ENCODE assay signal across 1 cellular context in the genomic region with DNA sequence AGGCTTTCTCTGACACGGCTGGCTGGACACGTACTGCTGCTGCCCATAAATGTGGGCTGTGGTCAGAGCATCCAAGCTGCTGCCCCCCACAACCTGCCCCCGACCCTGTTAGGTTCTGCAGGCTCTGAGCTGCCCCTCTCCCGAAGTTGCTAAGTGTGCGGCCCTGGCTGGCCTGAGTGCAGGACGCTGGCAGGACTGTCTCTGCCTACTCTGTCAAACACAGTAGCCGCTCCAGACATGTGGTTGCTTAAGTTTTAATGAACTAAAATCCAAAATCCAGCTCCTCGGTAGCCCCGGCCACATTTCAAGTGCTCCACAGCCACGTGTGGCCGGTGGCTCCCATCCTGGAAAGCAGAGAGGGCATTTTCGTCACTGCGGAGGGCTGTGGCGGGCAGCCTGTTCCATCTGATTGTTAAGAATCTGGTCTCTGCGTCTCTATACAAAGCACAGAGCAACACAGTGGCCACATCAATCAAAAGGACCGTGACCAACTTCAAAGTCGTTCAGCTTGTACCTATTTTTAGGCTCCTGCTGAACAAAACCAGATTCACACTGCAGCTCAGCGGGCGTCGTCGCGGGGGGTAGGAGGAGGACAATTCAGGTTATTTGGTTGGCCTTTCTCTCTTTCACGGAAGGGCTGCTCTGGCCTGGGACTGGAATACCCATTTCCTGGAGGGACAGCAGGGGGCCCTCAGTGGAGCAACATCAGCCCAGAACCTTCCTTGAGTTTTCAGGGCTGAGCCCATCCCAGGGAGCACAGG.
TF ChIP-seq lines count a peak whose summit lies in the region.

No MANE protein-coding gene starts in this region.

TF ChIP-seq in H1, 55 proteins besides CTCF, POLR2A, EP300 and RAD21 (continued from another document):
- TF ChIP-seq EGR1 (IDR thresholded peaks at IDR 0.05; ENCODE audit: borderline replicate concordance, low read depth, low read length) (0 out of 2 replicates have a peak, but pooled peaks have one; percentile 52), RBBP5 (IDR thresholded peaks at IDR 0.05; ENCODE audit: borderline replicate concordance, low read depth, low read length) (no peak)
